10 cellular contexts compared by ENCODE assay signal in genomic region chr9:137411260-137411659, GRCh38. TPM values are rescaled to one million over a fixed set of nuclear protein-coding genes. Genes with fewer than 3 reads are reported as not detected.
DNase-seq lines count a peak whose midpoint lies in the region; ATAC-seq and TF ChIP-seq lines count a peak whose summit lies in the region.
"Had no signal": no experiment of that assay in that cellular context is flagged by ENCODE, and none has a peak within 500 bp of the region (broad histone marks: within the 10 kb centered on the region; RNA-seq: fewer than 3 reads in every experiment).

No MANE protein-coding gene starts in this region.

- peak overlapping the region; percentile 42 to 70 for H3K4me3 Mint-ChIP-seq in stimulated activated naive CD8-positive, alpha-beta T cell treated with anti-CD3 and anti-CD28 coated beads, Interleukin-15, amount 100 ng/mL, for 72 hours
- H3K4me3 Mint-ChIP-seq: brain had no signal

- BruUV-seq in mammary epithelial cell (replicated peaks; lab: Mats Ljungman, UMichigan), result no TSS peak

- in situ Hi-C loops in mammary epithelial cell (cut with MboI; ENCODE audit: low sequenced_read_pairs in 2 of 2), result no loop called here

- H3K4me2 ChIP-seq in mammary epithelial cell (ENCODE audit: insufficient read depth, low read depth, low read length), result peak overlapping the region; percentile 44

- TF ChIP-seq POLR2A in vagina (IDR thresholded peaks at IDR 0.05), result no peak

- 18% methylated on average over 7 of the region's 17 CpGs for WGBS in mammary epithelial cell (ENCODE audit: low coverage, missing lambda C conversion rate)
- WGBS in lung, 2 donors, result 27 to 31% methylated on average over 13 to 17 of the region's 17 CpGs

- no peak for TF ChIP-seq CTCF in mammary epithelial cell (conservative IDR thresholded peaks at IDR 0.05 in 1 of 2, IDR thresholded peaks at IDR 0.05 in 1 of 2; ENCODE audit: extremely low read depth in 1 of 2, insufficient read depth in 1 of 2, low read depth in 1 of 2, low read length in 2 of 2)
- no peak for TF ChIP-seq CTCF in lung (IDR thresholded peaks at IDR 0.05; ENCODE audit: control extremely low read depth, extremely low read depth)
- TF ChIP-seq CTCF in vagina (IDR thresholded peaks at IDR 0.05), result no peak

- no peak for DNase-seq in stimulated activated naive CD8-positive, alpha-beta T cell treated with anti-CD3 and anti-CD28 coated beads, Interleukin-15, amount 100 ng/mL, for 72 hours
- no peak for DNase-seq in stimulated activated naive CD8-positive, alpha-beta T cell treated with anti-CD3 and anti-CD28 coated beads, Interleukin-15, Interleukin-2, amounts not matched to agents 100 U/mL and 50 U/mL, for 24 hours
- DNase-seq in mammary epithelial cell, result no peak
- no peak for DNase-seq in lung (ENCODE audit: low spot score)
- DNase-seq in vagina (ENCODE audit: extremely low spot score in 2 of 2), result no peak
- no peak for DNase-seq in NCI-H526 treated with DMSO at 0.1 percent for 48 hours (lab: John Stamatoyannopoulos, UW)
- DNase-seq in ecto neural progenitor cell (ENCODE audit: low spot score), result no peak
- DNase-seq: activated T-cell treated with anti-CD3 and anti-CD28 coated beads, Interleukin-2, amount 50 U/mL, for 1 hour had no signal

- H3K4me3 ChIP-seq in mammary epithelial cell (replicated peaks in 1 of 3; ENCODE audit: insufficient read depth in 1 of 3, low read depth in 2 of 3, low read length in 3 of 3) (no peak overlapping the region), lung (no peak overlapping the region), vagina (peak overlapping the region; percentile 5 to 12)

- dilution Hi-C loops in mammary epithelial cell (cut with HindIII; ENCODE audit: low sequenced_read_pairs), result loop anchor here (5.0 to 10.0 kb wide), 3 partner anchors 44 to 236 kb away; partner anchors contain the start of genes LRRC26 and TMEM210

- peaks cover 6% of the 10 kb centered on the region for H3K79me2 ChIP-seq in mammary epithelial cell (ENCODE audit: insufficient read depth, low read length)

- H2AFZ ChIP-seq in mammary epithelial cell (ENCODE audit: low read depth, low read length), result no peak overlapping the region

- H3K4me1 ChIP-seq in mammary epithelial cell (ENCODE audit: insufficient read depth, low read length), result peaks cover 32% of the 10 kb centered on the region
- H3K4me1 ChIP-seq in lung (ENCODE audit: control insufficient read depth in 2 of 2, insufficient read depth in 2 of 2, low read length in 2 of 2), result peaks cover 3 to 15% of the 10 kb centered on the region in 2 donors
- peaks cover 40% of the 10 kb centered on the region for H3K4me1 ChIP-seq in vagina

- peaks cover 7% of the 10 kb centered on the region for H3K27me3 Mint-ChIP-seq in stimulated activated naive CD8-positive, alpha-beta T cell treated with anti-CD3 and anti-CD28 coated beads, Interleukin-15, amount 100 ng/mL, for 72 hours
- H3K27me3 Mint-ChIP-seq: brain had no signal

- CTCF ChIA-PET in mammary epithelial cell (lab: Charles Lee; ENCODE audit: low non-redundant PET), result no interaction called here

- no peaks in the 10 kb centered on the region for H3K9me3 Mint-ChIP-seq in stimulated activated naive CD8-positive, alpha-beta T cell treated with anti-CD3 and anti-CD28 coated beads, Interleukin-15, amount 100 ng/mL, for 72 hours
- H3K9me3 Mint-ChIP-seq: brain had no signal

- no peak overlapping the region for H3K27ac Mint-ChIP-seq in stimulated activated naive CD8-positive, alpha-beta T cell treated with anti-CD3 and anti-CD28 coated beads, Interleukin-15, amount 100 ng/mL, for 72 hours
- H3K27ac Mint-ChIP-seq: brain had no signal

- H4K20me1 ChIP-seq in mammary epithelial cell (ENCODE audit: insufficient read depth, low read length), result peaks cover 5% of the 10 kb centered on the region

- intact Hi-C loops in mammary epithelial cell (cut with micrococcal nuclease) (no loop called here), vagina (cut with DNase I) (loop anchor here (10.0 kb wide), 1 partner anchor 246 kb away; no protein-coding TSS in a partner anchor)

- ATAC-seq in stimulated activated naive CD8-positive, alpha-beta T cell treated with anti-CD3 and anti-CD28 coated beads, Interleukin-15, amount 100 ng/mL, for 72 hours, result peak; percentile 2
- no peak for ATAC-seq in stimulated activated naive CD8-positive, alpha-beta T cell treated with anti-CD3 and anti-CD28 coated beads, Interleukin-15, Interleukin-2, amounts not matched to agents 100 U/mL and 50 U/mL, for 24 hours
- no peak for ATAC-seq in lung (ENCODE audit: insufficient read depth, low FRiP score)
- no peak for ATAC-seq in HG03280 (IDR thresholded peaks at IDR 0.05; ENCODE audit: unreplicated experiment)

- no peaks in the 10 kb centered on the region for H3K9me3 ChIP-seq in mammary epithelial cell (replicated peaks; ENCODE audit: insufficient read depth, low read length)
- H3K9me3 ChIP-seq in lung (ENCODE audit: control insufficient read depth in 2 of 2, insufficient read depth in 1 of 2, low read length in 1 of 2), result no peaks in the 10 kb centered on the region
- no peaks in the 10 kb centered on the region for H3K9me3 ChIP-seq in vagina

- H3K4me1 Mint-ChIP-seq in stimulated activated naive CD8-positive, alpha-beta T cell treated with anti-CD3 and anti-CD28 coated beads, Interleukin-15, amount 100 ng/mL, for 72 hours, result peaks cover 41% of the 10 kb centered on the region

- H3K27me3 ChIP-seq in mammary epithelial cell (ENCODE audit: insufficient read depth, low read length), result peaks cover 4% of the 10 kb centered on the region
- H3K27me3 ChIP-seq in lung (ENCODE audit: control insufficient read depth, insufficient read depth), result no peaks in the 10 kb centered on the region
- no peaks in the 10 kb centered on the region for H3K27me3 ChIP-seq in vagina

- no peak overlapping the region for H3K27ac ChIP-seq in mammary epithelial cell (ENCODE audit: insufficient read depth, low read depth, low read length)
- peak overlapping the region; percentile 56 to 75 for H3K27ac ChIP-seq in lung (ENCODE audit: low read depth in 1 of 2, low read length in 1 of 2)
- peak overlapping the region; percentile 5 for H3K27ac ChIP-seq in vagina

- H3K9ac ChIP-seq in mammary epithelial cell (ENCODE audit: insufficient read depth, low read length), result no peak overlapping the region

- H3K36me3 ChIP-seq in mammary epithelial cell (ENCODE audit: insufficient read depth, low read length), result no peaks in the 10 kb centered on the region
- peaks cover 0 to 2% of the 10 kb centered on the region in 2 donors for H3K36me3 ChIP-seq in lung (ENCODE audit: control insufficient read depth in 2 of 2, insufficient read depth in 2 of 2, low read length in 2 of 2)
- no peaks in the 10 kb centered on the region for H3K36me3 ChIP-seq in vagina

RNA-seq across cellular contexts. Expression of gene EXD3, which starts 11.7 kb away (rescaled TPM):
- 10 to 100 TPM in 1 of 2 donors, 1 to 10 TPM in 1; 9.1 to 10.8 TPM for total RNA-seq in mammary epithelial cell
- polyA plus RNA-seq in mammary epithelial cell, result 3.2 TPM
- polyA minus RNA-seq in mammary epithelial cell, result 0.31 TPM
- 10 to 100 TPM; 17.5 to 21.5 TPM for total RNA-seq in lung
- 10 to 100 TPM in 1 of 2 donors, 1 to 10 TPM in 1; 8.6 to 30.5 TPM for polyA plus RNA-seq in lung
- 35.6 TPM for total RNA-seq in vagina

RNA-seq across cellular contexts. Expression of gene NOXA1, which starts 11.9 kb away (rescaled TPM):
- total RNA-seq in mammary epithelial cell, result 1 to 10 TPM in 1 of 2 donors, under 1 TPM in 1; 0.82 to 2.0 TPM
- polyA plus RNA-seq in mammary epithelial cell, result 0.18 TPM
- polyA minus RNA-seq in mammary epithelial cell, result not detected
- total RNA-seq in lung, result 10 to 100 TPM in 1 of 2 donors, 1 to 10 TPM in 1; 3.1 to 10.1 TPM
- 10 to 100 TPM in 1 of 2 donors, 1 to 10 TPM in 1; 2.1 to 11.7 TPM for polyA plus RNA-seq in lung
- 2.9 TPM for total RNA-seq in vagina

RNA-seq across cellular contexts. Expression of gene ENTPD8, which starts 29.9 kb away (rescaled TPM):
- under 1 TPM in 1 of 2 donors, not detected in 1; 0.83 TPM for total RNA-seq in mammary epithelial cell
- polyA plus RNA-seq in mammary epithelial cell, result 0.02 TPM
- polyA minus RNA-seq in mammary epithelial cell, result not detected
- under 1 TPM; 0.14 to 0.28 TPM for total RNA-seq in lung
- under 1 TPM; 0.08 to 0.45 TPM for polyA plus RNA-seq in lung
- total RNA-seq in vagina, result not detected

RNA-seq across cellular contexts. Expression of gene NSMF, which starts 47.9 kb away (rescaled TPM):
- total RNA-seq in mammary epithelial cell, result 10 to 100 TPM; 29.7 to 42.0 TPM
- 28.2 TPM for polyA plus RNA-seq in mammary epithelial cell
- 35.2 TPM for polyA minus RNA-seq in mammary epithelial cell
- 10 to 100 TPM; 13.8 to 34.1 TPM for total RNA-seq in lung
- 10 to 100 TPM; 26.1 to 39.8 TPM for polyA plus RNA-seq in lung
- total RNA-seq in vagina, result 35.1 TPM

Comparison
In these comparisons a context has a peak if more than half of its experiments do, and no peak if none do; other contexts are left out.
1. H3K4me3 ChIP-seq: peak in vagina (2 of 2); none in mammary epithelial cell (0 of 3) and lung (single experiment).